Comparison of ENCODE assay signal across 9 cellular contexts in the genomic region with DNA sequence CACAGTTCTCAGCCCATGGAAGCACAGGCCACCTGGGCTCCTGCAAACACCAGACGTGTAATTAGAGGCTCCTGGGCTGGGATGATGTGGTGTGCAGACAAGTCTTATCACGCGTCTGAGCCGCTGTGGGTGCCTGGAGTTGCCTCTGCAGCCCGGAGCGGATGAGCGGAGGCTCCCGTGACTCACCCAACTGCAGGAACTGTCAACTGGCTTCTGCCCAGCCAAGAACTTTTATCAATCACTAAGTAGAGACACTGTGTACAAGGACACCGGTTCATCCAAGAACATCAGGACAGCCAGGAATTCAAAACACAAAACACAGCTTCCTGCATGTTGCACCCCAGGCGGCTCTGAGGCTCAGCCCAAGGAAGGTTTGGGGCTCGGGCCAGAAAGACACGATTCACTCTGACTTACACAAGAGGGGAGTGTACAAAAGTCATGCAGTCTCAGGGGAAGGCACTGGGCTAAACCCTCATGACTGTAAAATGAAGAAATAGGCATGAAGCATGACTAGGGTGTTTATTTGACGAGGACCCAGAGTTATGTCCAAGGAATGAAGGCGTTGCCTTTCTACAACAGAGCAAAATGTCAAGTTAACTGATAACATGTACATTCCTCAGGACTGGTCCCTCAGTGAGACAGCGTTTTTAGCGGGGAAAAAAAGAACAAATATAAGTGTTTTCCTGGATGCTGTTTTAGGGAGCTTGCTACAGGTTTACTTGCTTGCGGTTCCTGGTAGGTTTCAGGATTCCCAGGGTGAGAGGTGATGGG. TPM values are rescaled to one million over a fixed set of nuclear protein-coding genes. Genes with fewer than 3 reads are reported as not detected.
A peak's percentile ranks its signal among the peaks of the same experiment; 100 is the strongest.
DNase-seq lines count a peak whose midpoint lies in the region; ATAC-seq and TF ChIP-seq lines count a peak whose summit lies in the region.
"Had no signal": no experiment of that assay in that cellular context is flagged by ENCODE, and none has a peak within 500 bp of the region (broad histone marks: within the 10 kb centered on the region; RNA-seq: fewer than 3 reads in every experiment).

No MANE protein-coding gene starts in this region.

- TF ChIP-seq CTCF in RWPE2 (IDR thresholded peaks at IDR 0.05; ENCODE audit: poor library complexity, severe bottlenecking) = no peak
- TF ChIP-seq CTCF in fibroblast of the aortic adventitia (IDR thresholded peaks at IDR 0.05; ENCODE audit: insufficient read depth, low read length) = no peak
- no peak for TF ChIP-seq CTCF in progenitor cell of endocrine pancreas (IDR thresholded peaks at IDR 0.05; ENCODE audit: unreplicated experiment)

- DNase-seq in DMS79 treated with DMSO at 0.1 percent for 48 hours (lab: John Stamatoyannopoulos, UW) (peak; percentile 19), DMS79 (lab: John Stamatoyannopoulos, UW) (no peak), RWPE2 (ENCODE audit: low spot score) (peak; percentile 99), fibroblast of the aortic adventitia (ENCODE audit: low read depth) (peak; percentile 100), progenitor cell of endocrine pancreas (ENCODE audit: low spot score, unreplicated experiment) (no peak), activated gamma-delta T cell (lab: John Stamatoyannopoulos, UW) (no peak)

- peaks cover 40% of the 10 kb centered on the region for H3K4me1 Mint-ChIP-seq in progenitor cell of endocrine pancreas (ENCODE audit: low read depth)
- H3K4me1 Mint-ChIP-seq: B cell had no signal

- peak; percentile 78 for ATAC-seq in RWPE2 (ENCODE audit: low read depth)
- ATAC-seq in GM18519 (IDR thresholded peaks at IDR 0.05; ENCODE audit: low FRiP score, unreplicated experiment) = no peak
- no peak for ATAC-seq in HG02973 (IDR thresholded peaks at IDR 0.05; ENCODE audit: unreplicated experiment)

- peak overlapping the region; percentile 36 for H3K4me3 Mint-ChIP-seq in progenitor cell of endocrine pancreas (ENCODE audit: low read depth)
- H3K4me3 Mint-ChIP-seq: B cell had no signal

- no peaks in the 10 kb centered on the region for H3K9me3 Mint-ChIP-seq in progenitor cell of endocrine pancreas (ENCODE audit: low read depth)

- no peaks in the 10 kb centered on the region for H3K27me3 Mint-ChIP-seq in progenitor cell of endocrine pancreas
- H3K27me3 Mint-ChIP-seq: B cell had no signal

- peaks cover 32% of the 10 kb centered on the region for H3K4me1 ChIP-seq in RWPE2 (ENCODE audit: insufficient read depth, poor library complexity, severe bottlenecking)

- H3K27ac Mint-ChIP-seq in progenitor cell of endocrine pancreas = peak overlapping the region; percentile 91
- H3K27ac Mint-ChIP-seq: B cell had no signal

- peaks cover 13% of the 10 kb centered on the region for H3K36me3 Mint-ChIP-seq in progenitor cell of endocrine pancreas (ENCODE audit: insufficient read depth)

- no peak overlapping the region for H3K4me3 ChIP-seq in RWPE2 (ENCODE audit: severe bottlenecking)
- peak overlapping the region; percentile 35 for H3K4me3 ChIP-seq in fibroblast of the aortic adventitia (ENCODE audit: low read depth, low read length)

- H3K36me3 ChIP-seq in RWPE2 (ENCODE audit: low read depth) = peaks cover 4% of the 10 kb centered on the region

- peak overlapping the region; percentile 99 for H3K27ac ChIP-seq in RWPE2 (ENCODE audit: poor library complexity, severe bottlenecking)

- H3K9me3 ChIP-seq in RWPE2 (ENCODE audit: severe bottlenecking) = no peaks in the 10 kb centered on the region

- H3K27me3 ChIP-seq in RWPE2 (ENCODE audit: insufficient read depth, poor library complexity, severe bottlenecking) = no peaks in the 10 kb centered on the region

RNA-seq across cellular contexts. Expression of gene ERRFI1, which starts 21.1 kb away (rescaled TPM):
- 46.4 and 106 TPM in 2 replicates for total RNA-seq in fibroblast of the aortic adventitia (ENCODE audit: low replicate concordance)
- total RNA-seq in progenitor cell of endocrine pancreas = 138 and 139 TPM in 2 replicates

RNA-seq across cellular contexts. Expression of gene PARK7, which starts 43.5 kb away (rescaled TPM):
- total RNA-seq in fibroblast of the aortic adventitia (ENCODE audit: low replicate concordance) (165 and 243 TPM in 2 replicates), progenitor cell of endocrine pancreas (218 and 229 TPM in 2 replicates)

Comparison
In these comparisons a context has a peak if more than half of its experiments do, and no peak if none do; other contexts are left out.
1. DNase-seq: peak in DMS79 treated with DMSO at 0.1 percent for 48 hours (single experiment), RWPE2 (single experiment) and fibroblast of the aortic adventitia (single experiment); none in DMS79 (single experiment), progenitor cell of endocrine pancreas (single experiment) and activated gamma-delta T cell (single experiment).